ENCODE assay signal across 14 cellular contexts in the genomic region with DNA sequence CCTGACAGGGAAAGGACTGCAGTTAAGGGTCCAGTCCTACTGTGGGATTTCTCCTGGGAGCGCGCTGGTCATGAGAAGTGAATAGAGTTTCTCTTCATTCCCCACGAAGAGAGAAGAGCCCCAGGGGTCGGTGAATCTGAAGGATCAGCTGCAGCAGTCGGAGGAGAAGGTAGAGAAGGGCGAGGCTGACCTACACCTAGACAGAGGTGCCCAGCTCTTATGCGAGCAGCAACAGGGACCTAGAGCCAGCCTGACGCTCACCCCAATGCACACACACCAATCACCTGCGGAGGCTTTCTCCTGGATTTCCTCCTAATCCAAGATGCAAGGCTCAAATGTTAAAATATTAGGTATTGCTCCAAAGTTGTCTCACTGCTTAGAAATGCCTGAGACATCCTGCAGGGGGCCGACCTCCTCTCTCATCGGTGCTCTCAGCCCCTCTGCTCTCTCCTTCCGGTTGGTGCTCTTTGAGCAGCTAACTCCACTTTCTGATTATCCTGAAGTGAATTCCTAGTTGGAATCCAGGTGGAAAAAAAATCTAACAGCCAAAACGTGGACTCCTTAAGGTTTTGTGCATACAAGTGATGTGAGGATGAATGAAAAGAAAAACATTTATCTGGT.
DNase-seq lines count a peak whose midpoint lies in the region; ATAC-seq, FAIRE-seq and TF ChIP-seq lines count a peak whose summit lies in the region.
"Had no signal": no experiment of that assay in that cellular context is flagged by ENCODE, and none has a peak within 500 bp of the region (broad histone marks: within the 10 kb centered on the region; RNA-seq: fewer than 3 reads in every experiment).

No MANE protein-coding gene starts in this region.

- H3K4me3 ChIP-seq in A549 (no peak overlapping the region), GM23338 (no peak overlapping the region), PC-9 (no peak overlapping the region), fibroblast of mammary gland (ENCODE audit: control insufficient read depth, low read depth, low read length) (no peak overlapping the region)
- H3K4me3 ChIP-seq: BLaER1 treated with 17β-estradiol and CSF1 and Interleukin-3, amounts not matched to agents 10 nM and 100 nM; gastroesophageal sphincter; uterus had no signal

- DNase-seq in A549 (ENCODE audit: low read depth in 1 of 2, low spot score in 1 of 2), result peak; percentile 3 to 13
- DNase-seq in GM23338 (ENCODE audit: low spot score), result peak; percentile 74
- DNase-seq in PC-9, result no peak
- DNase-seq in fibroblast of mammary gland (ENCODE audit: low read depth), result no peak
- DNase-seq in NCI-H510A treated with DMSO at 0.1 percent for 48 hours (lab: John Stamatoyannopoulos, UW), result no peak
- no peak for DNase-seq in HPDE6-E6E7 (ENCODE audit: extremely low spot score)
- no peak for DNase-seq in activated naive CD4-positive, alpha-beta T cell treated with Interleukin-2 at 50 U/mL for 16 hours
- DNase-seq in NCI-H128 (lab: John Stamatoyannopoulos, UW; ENCODE audit: unreplicated experiment), result no peak
- DNase-seq: activated T-cell treated with anti-CD3 and anti-CD28 coated beads for 4 hours; NK-92 treated with Interleukin-12 subunit alpha and Interleukin-12 subunit beta, amount 100 ng/mL, for 24 hours; retina; uterus had no signal

- intact Hi-C loops in PC-9 (cut with micrococcal nuclease; ENCODE audit: unreplicated experiment), result no loop called here

- H3F3A ChIP-seq in GM23338 (replicated peaks; ENCODE audit: low read depth), result no peaks in the 10 kb centered on the region
- no peaks in the 10 kb centered on the region for H3F3A ChIP-seq in PC-9 (ENCODE audit: insufficient read depth, low read depth)

- no peak overlapping the region for H3K27ac Mint-ChIP-seq in GM23338

- no peaks in the 10 kb centered on the region for H3K9me3 ChIP-seq in A549
- H3K9me3 ChIP-seq in PC-9 (ENCODE audit: insufficient read depth, low read depth), result no peaks in the 10 kb centered on the region
- H3K9me3 ChIP-seq: gastroesophageal sphincter had no signal

- 81% methylated on average over 13 of the region's 13 CpGs for WGBS in A549 (ENCODE audit: missing lambda C conversion rate)

- H3K27me3 ChIP-seq in GM23338 (ENCODE audit: insufficient read depth) (no peaks in the 10 kb centered on the region), PC-9 (ENCODE audit: insufficient read depth, low read depth) (no peaks in the 10 kb centered on the region)
- H3K27me3 ChIP-seq: BLaER1 treated with 17β-estradiol and CSF1 and Interleukin-3, amounts not matched to agents 10 nM and 100 nM; gastroesophageal sphincter; uterus had no signal

- peak; percentile 47 to 81; a peak in 3 of 6 replicates for ATAC-seq in A549
- peak; percentile 83 for ATAC-seq in GM23338
- ATAC-seq: gastroesophageal sphincter had no signal

- H3K4me2 ChIP-seq in A549, result no peak overlapping the region
- H3K4me2 ChIP-seq in GM23338, result no peak overlapping the region
- no peak overlapping the region for H3K4me2 ChIP-seq in PC-9
- H3K4me2 ChIP-seq: BLaER1 treated with 17β-estradiol and CSF1 and Interleukin-3, amounts not matched to agents 10 nM and 100 nM had no signal

- no peak for TF ChIP-seq EP300 in A549 (IDR thresholded peaks at IDR 0.05)

- TF ChIP-seq RAD21 in A549 (conservative IDR thresholded peaks at IDR 0.05 in 1 of 2, IDR thresholded peaks at IDR 0.05 in 1 of 2), result no peak

- H3K27me3 Mint-ChIP-seq in GM23338 (ENCODE audit: insufficient read depth, low read depth, poor library complexity), result no peaks in the 10 kb centered on the region

- no peak for FAIRE-seq in A549 (lab: Jason Lieb, UNC)

- no TSS peak for BruUV-seq in PC-9 (replicated peaks; lab: Mats Ljungman, UMichigan)

- H3K36me3 ChIP-seq in GM23338 (ENCODE audit: insufficient read depth), result no peaks in the 10 kb centered on the region
- H3K36me3 ChIP-seq in PC-9 (ENCODE audit: low read depth), result no peaks in the 10 kb centered on the region
- H3K36me3 ChIP-seq: BLaER1 treated with 17β-estradiol and CSF1 and Interleukin-3, amounts not matched to agents 10 nM and 100 nM; gastroesophageal sphincter; uterus had no signal

- H3K79me2 ChIP-seq in GM23338 (replicated peaks; ENCODE audit: insufficient read depth), result no peaks in the 10 kb centered on the region
- H3K79me2 ChIP-seq in PC-9 (ENCODE audit: low read depth), result no peaks in the 10 kb centered on the region

- H2AFZ ChIP-seq in GM23338 (peak overlapping the region; percentile 64), PC-9 (no peak overlapping the region)

- H3K4me1 ChIP-seq in A549 (no peaks in the 10 kb centered on the region), GM23338 (ENCODE audit: insufficient read depth) (no peaks in the 10 kb centered on the region), PC-9 (replicated peaks; ENCODE audit: insufficient read depth) (no peaks in the 10 kb centered on the region)
- H3K4me1 ChIP-seq: gastroesophageal sphincter, uterus had no signal

- POLR2A ChIA-PET in A549 (lab: Yijun Ruan, JAX), result no interaction called here
- POLR2A ChIA-PET in PC-9 (lab: Charles Lee; ENCODE audit: unreplicated experiment), result no interaction called here

- H3K9me2 ChIP-seq in GM23338 (ENCODE audit: insufficient read depth), result no peaks in the 10 kb centered on the region; the same call in 1 of the 2 replicates
- H3K9me2 ChIP-seq in PC-9 (ENCODE audit: insufficient read depth), result 0 out of 2 replicates have a peak, but pooled peaks cover 3% of the 10 kb centered on the region

- peaks cover 3% of the 10 kb centered on the region for H3K4me1 Mint-ChIP-seq in GM23338

- CTCF ChIA-PET in A549 (lab: Yijun Ruan, JAX) (no interaction called here), PC-9 (lab: Charles Lee) (no interaction called here)

- no peak overlapping the region for H3K4me3 Mint-ChIP-seq in GM23338

- H4K20me1 ChIP-seq in GM23338 (replicated peaks; ENCODE audit: insufficient read depth) (no peaks in the 10 kb centered on the region), PC-9 (ENCODE audit: insufficient read depth) (no peaks in the 10 kb centered on the region)
- H4K20me1 ChIP-seq: BLaER1 treated with 17β-estradiol and CSF1 and Interleukin-3, amounts not matched to agents 10 nM and 100 nM had no signal

- H3K36me3 Mint-ChIP-seq in GM23338 (ENCODE audit: low read depth), result no peaks in the 10 kb centered on the region

- no peaks in the 10 kb centered on the region; the same call in 2 of the 3 replicates for H3K9me3 Mint-ChIP-seq in GM23338

- no peak for TF ChIP-seq POLR2A in A549 (IDR thresholded peaks at IDR 0.05; ENCODE audit: low read length)

- H3K27ac ChIP-seq in A549 (no peak overlapping the region), GM23338 (ENCODE audit: low read depth) (no peak overlapping the region), PC-9 (no peak overlapping the region)
- H3K27ac ChIP-seq: BLaER1 treated with 17β-estradiol and CSF1 and Interleukin-3, amounts not matched to agents 10 nM and 100 nM; gastroesophageal sphincter; uterus had no signal

- TF ChIP-seq CTCF in A549 (IDR thresholded peaks at IDR 0.05), result no peak
- peak; percentile 58 to 59 for TF ChIP-seq CTCF in GM23338 (conservative IDR thresholded peaks at IDR 0.05; ENCODE audit: low read depth in 2 of 2)
- peak; percentile 36; the same call in 1 of the 2 replicates for TF ChIP-seq CTCF in PC-9 (conservative IDR thresholded peaks at IDR 0.05)
- peak; percentile 25 for TF ChIP-seq CTCF in fibroblast of mammary gland (conservative IDR thresholded peaks at IDR 0.05; ENCODE audit: control insufficient read depth, insufficient read depth, low read depth, low read length)

TF ChIP-seq in A549, 52 proteins besides CTCF, POLR2A, EP300 and RAD21:
- no peak for TF ChIP-seq RFX5 (IDR thresholded peaks at IDR 0.05)

TF ChIP-seq in GM23338, 12 proteins besides CTCF, POLR2A, EP300 and RAD21 (continues in another document):
- TF ChIP-seq CREB1 (CRISPR knock-in tag; IDR thresholded peaks at IDR 0.05; ENCODE audit: low read depth) (no peak), EZH2phosphoT487 (IDR thresholded peaks at IDR 0.05; ENCODE audit: unreplicated experiment) (no peak), NANOG (IDR thresholded peaks at IDR 0.05; ENCODE audit: borderline replicate concordance) (no peak), POLR2AphosphoS5 (IDR thresholded peaks at IDR 0.05; ENCODE audit: low read depth) (no peak), REST (IDR thresholded peaks at IDR 0.05; ENCODE audit: unreplicated experiment) (no peak)

Comparison
In these comparisons a context has a peak if more than half of its experiments do, and no peak if none do; other contexts are left out.
1. DNase-seq: peak in A549 (2 of 2) and GM23338 (single experiment); none in PC-9 (0 of 2), fibroblast of mammary gland (single experiment), NCI-H510A treated with DMSO at 0.1 percent for 48 hours (single experiment), HPDE6-E6E7 (single experiment), activated naive CD4-positive, alpha-beta T cell treated with Interleukin-2 at 50 U/mL for 16 hours (single experiment) and NCI-H128 (single experiment).